11 cellular contexts compared by ENCODE assay signal in the genomic region with DNA sequence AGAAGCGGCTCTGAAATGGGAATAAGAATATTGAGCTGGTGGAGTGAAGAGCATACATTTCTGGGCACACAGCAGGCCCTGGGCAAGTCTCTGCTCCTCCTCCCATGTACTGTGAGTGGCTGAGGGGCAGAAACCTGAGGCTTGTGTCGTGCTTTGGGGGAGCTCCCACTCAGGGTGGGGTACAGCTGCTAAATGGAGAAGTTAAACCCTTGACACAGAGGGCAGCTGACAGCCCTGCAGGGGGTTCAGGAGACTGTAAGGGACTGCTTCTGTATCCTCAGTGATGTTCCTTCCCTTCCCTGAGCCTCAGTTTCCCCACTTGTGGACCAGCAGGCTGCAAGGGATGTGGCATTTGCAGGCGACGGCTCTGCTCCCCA. TPM values are rescaled to one million over a fixed set of nuclear protein-coding genes. Genes with fewer than 3 reads are reported as not detected.
"Had no signal": no experiment of that assay in that cellular context is flagged by ENCODE, and none has a peak within 500 bp of the region (broad histone marks: within the 10 kb centered on the region; RNA-seq: fewer than 3 reads in every experiment).

No MANE protein-coding gene starts in this region.

- H3K9me3 ChIP-seq: body of pancreas, right atrium auricular region, thyroid gland had no signal

- H3K4me3 ChIP-seq: body of pancreas, right atrium auricular region, skin epidermis, thyroid gland had no signal

- H3K27ac Mint-ChIP-seq: activated B cell treated with CpG ODN at 0.5 μM for 24 hours; activated CD4-positive, alpha-beta T cell treated with anti-CD3 and anti-CD28 coated beads, Interleukin-2, amount 10 ng/mL, durations not matched to agents 24 days and 14 days; activated naive CD4-positive, alpha-beta T cell treated with anti-CD3 and anti-CD28 coated beads, Interleukin-2, amount 50 U/mL, for 24 hours; activated T-helper 2 cell treated with anti-CD3 and anti-CD28 coated beads, Interferon-gamma antibody, Interleukin-2, Interleukin-4, amounts not matched to agents 10 μg/mL and 5 μg/mL and 100 μg/mL, durations not matched to agents 14 hours and 24 hours and 36 hours; T-cell had no signal

- H3K4me3 Mint-ChIP-seq: activated B cell treated with CpG ODN at 0.5 μM for 24 hours; activated CD4-positive, alpha-beta T cell treated with anti-CD3 and anti-CD28 coated beads, Interleukin-2, amount 10 ng/mL, durations not matched to agents 24 days and 14 days; activated naive CD4-positive, alpha-beta T cell treated with anti-CD3 and anti-CD28 coated beads, Interleukin-2, amount 50 U/mL, for 24 hours; T-cell had no signal

- H3K27me3 ChIP-seq: body of pancreas, right atrium auricular region, thyroid gland had no signal

- H3K27ac ChIP-seq: body of pancreas, right atrium auricular region, thyroid gland had no signal

- H3K27me3 Mint-ChIP-seq: activated B cell treated with CpG ODN at 0.5 μM for 24 hours; activated naive CD4-positive, alpha-beta T cell treated with anti-CD3 and anti-CD28 coated beads, Interleukin-2, amount 50 U/mL, for 24 hours; T-cell had no signal

- H3K4me1 Mint-ChIP-seq: activated CD4-positive, alpha-beta T cell treated with anti-CD3 and anti-CD28 coated beads, Interleukin-2, amount 10 ng/mL, durations not matched to agents 24 days and 14 days; activated naive CD4-positive, alpha-beta T cell treated with anti-CD3 and anti-CD28 coated beads, Interleukin-2, amount 50 U/mL, for 24 hours; T-cell had no signal

- DNase-seq: activated B cell treated with CpG ODN at 0.5 μM for 24 hours; activated CD4-positive, alpha-beta T cell treated with anti-CD3 and anti-CD28 coated beads, Interleukin-2, amount 10 ng/mL, durations not matched to agents 24 days and 14 days; body of pancreas; posterior cingulate gyrus; stimulated activated CD4-positive, alpha-beta T cell treated with anti-CD3 and anti-CD28 coated beads, Interleukin-4, amount 100 ng/mL, for 4 hours; T-cell; thyroid gland had no signal

- H3K36me3 ChIP-seq: right atrium auricular region, thyroid gland had no signal

- H3K9me3 Mint-ChIP-seq: activated B cell treated with CpG ODN at 0.5 μM for 24 hours; activated CD4-positive, alpha-beta T cell treated with anti-CD3 and anti-CD28 coated beads, Interleukin-2, amount 10 ng/mL, durations not matched to agents 24 days and 14 days; activated naive CD4-positive, alpha-beta T cell treated with anti-CD3 and anti-CD28 coated beads, Interleukin-2, amount 50 U/mL, for 24 hours; activated T-helper 2 cell treated with anti-CD3 and anti-CD28 coated beads, Interferon-gamma antibody, Interleukin-2, Interleukin-4, amounts not matched to agents 10 μg/mL and 5 μg/mL and 100 μg/mL, durations not matched to agents 14 hours and 24 hours and 36 hours; T-cell had no signal

- H3K36me3 Mint-ChIP-seq: activated naive CD4-positive, alpha-beta T cell treated with anti-CD3 and anti-CD28 coated beads, Interleukin-2, amount 50 U/mL, for 24 hours; T-cell had no signal

RNA-seq across cellular contexts. Expression of a gene that starts 15.6 kb away (rescaled TPM):
- total RNA-seq: activated CD4-positive, alpha-beta T cell treated with anti-CD3 and anti-CD28 coated beads, Interleukin-2, amount 10 ng/mL, durations not matched to agents 24 days and 14 days; activated T-helper 2 cell treated with anti-CD3 and anti-CD28 coated beads, Interferon-gamma antibody, Interleukin-2, Interleukin-4, amounts not matched to agents 10 μg/mL and 5 μg/mL and 100 μg/mL, durations not matched to agents 14 hours and 24 hours and 36 hours had no signal
